In the genomic region with DNA sequence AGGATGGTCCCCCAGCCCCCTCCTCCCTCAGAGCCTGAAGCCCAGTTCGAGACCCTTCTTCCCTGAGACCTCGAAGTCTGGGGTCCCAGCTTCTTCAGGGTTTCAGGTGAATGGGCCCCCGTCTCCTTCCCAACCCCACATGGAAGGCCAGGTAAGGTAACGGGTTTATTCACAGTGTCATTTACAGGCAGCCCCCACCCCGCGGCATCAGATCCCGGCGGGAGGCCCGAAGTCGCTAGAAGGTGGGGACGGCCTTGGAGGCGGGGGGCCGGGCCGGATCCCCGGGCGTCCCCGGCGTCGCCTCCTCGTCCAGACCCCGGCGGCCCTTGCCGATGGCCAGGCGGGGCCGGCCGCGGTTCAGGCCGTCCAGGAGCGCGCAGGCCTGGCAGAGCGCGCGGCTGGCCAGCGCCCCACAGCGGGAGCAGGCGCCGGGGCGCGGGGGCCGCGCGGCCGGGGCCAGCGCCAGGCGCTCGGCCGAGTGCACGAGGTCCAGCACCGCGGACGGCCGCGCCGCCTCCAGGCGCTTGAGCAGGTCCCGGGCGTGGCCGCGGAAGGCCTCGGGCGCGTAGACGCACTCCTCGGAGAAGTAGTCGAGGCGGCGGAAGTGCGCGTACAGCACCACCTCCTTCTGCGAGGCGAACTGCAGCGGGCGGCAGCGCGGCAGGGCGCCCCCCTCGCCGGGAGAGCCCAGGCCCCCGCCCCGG, we compare ENCODE assay signal across 1 cellular context.
TF ChIP-seq lines count a peak whose summit lies in the region.

No MANE protein-coding gene starts in this region.

TF ChIP-seq in GM23338, 12 proteins besides CTCF, POLR2A, EP300 and RAD21 (continued from another document):
- TF ChIP-seq, protein P1, sequence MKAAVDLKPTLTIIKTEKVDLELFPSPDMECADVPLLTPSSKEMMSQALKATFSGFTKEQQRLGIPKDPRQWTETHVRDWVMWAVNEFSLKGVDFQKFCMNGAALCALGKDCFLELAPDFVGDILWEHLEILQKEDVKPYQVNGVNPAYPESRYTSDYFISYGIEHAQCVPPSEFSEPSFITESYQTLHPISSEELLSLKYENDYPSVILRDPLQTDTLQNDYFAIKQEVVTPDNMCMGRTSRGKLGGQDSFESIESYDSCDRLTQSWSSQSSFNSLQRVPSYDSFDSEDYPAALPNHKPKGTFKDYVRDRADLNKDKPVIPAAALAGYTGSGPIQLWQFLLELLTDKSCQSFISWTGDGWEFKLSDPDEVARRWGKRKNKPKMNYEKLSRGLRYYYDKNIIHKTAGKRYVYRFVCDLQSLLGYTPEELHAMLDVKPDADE (IDR thresholded peaks at IDR 0.05), result no peak
- TF ChIP-seq CREB1 (CRISPR knock-in tag; IDR thresholded peaks at IDR 0.05; ENCODE audit: low read depth) (no peak), EZH2 (IDR thresholded peaks at IDR 0.05; ENCODE audit: low read depth, unreplicated experiment) (no peak), ZNF114 (CRISPR knock-in tag; IDR thresholded peaks at IDR 0.05) (no peak), ZNF331 (CRISPR knock-in tag; IDR thresholded peaks at IDR 0.05; ENCODE audit: low read depth) (no peak), NANOG (IDR thresholded peaks at IDR 0.05; ENCODE audit: borderline replicate concordance) (no peak), JUNB (IDR thresholded peaks at IDR 0.05; ENCODE audit: unreplicated experiment) (no peak), STAT1 (IDR thresholded peaks at IDR 0.05; ENCODE audit: unreplicated experiment) (no peak)
- TF ChIP-seq, protein P2, sequence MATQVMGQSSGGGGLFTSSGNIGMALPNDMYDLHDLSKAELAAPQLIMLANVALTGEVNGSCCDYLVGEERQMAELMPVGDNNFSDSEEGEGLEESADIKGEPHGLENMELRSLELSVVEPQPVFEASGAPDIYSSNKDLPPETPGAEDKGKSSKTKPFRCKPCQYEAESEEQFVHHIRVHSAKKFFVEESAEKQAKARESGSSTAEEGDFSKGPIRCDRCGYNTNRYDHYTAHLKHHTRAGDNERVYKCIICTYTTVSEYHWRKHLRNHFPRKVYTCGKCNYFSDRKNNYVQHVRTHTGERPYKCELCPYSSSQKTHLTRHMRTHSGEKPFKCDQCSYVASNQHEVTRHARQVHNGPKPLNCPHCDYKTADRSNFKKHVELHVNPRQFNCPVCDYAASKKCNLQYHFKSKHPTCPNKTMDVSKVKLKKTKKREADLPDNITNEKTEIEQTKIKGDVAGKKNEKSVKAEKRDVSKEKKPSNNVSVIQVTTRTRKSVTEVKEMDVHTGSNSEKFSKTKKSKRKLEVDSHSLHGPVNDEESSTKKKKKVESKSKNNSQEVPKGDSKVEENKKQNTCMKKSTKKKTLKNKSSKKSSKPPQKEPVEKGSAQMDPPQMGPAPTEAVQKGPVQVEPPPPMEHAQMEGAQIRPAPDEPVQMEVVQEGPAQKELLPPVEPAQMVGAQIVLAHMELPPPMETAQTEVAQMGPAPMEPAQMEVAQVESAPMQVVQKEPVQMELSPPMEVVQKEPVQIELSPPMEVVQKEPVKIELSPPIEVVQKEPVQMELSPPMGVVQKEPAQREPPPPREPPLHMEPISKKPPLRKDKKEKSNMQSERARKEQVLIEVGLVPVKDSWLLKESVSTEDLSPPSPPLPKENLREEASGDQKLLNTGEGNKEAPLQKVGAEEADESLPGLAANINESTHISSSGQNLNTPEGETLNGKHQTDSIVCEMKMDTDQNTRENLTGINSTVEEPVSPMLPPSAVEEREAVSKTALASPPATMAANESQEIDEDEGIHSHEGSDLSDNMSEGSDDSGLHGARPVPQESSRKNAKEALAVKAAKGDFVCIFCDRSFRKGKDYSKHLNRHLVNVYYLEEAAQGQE (IDR thresholded peaks at IDR 0.05; ENCODE audit: unreplicated experiment), result no peak
- TF ChIP-seq, protein P3, sequence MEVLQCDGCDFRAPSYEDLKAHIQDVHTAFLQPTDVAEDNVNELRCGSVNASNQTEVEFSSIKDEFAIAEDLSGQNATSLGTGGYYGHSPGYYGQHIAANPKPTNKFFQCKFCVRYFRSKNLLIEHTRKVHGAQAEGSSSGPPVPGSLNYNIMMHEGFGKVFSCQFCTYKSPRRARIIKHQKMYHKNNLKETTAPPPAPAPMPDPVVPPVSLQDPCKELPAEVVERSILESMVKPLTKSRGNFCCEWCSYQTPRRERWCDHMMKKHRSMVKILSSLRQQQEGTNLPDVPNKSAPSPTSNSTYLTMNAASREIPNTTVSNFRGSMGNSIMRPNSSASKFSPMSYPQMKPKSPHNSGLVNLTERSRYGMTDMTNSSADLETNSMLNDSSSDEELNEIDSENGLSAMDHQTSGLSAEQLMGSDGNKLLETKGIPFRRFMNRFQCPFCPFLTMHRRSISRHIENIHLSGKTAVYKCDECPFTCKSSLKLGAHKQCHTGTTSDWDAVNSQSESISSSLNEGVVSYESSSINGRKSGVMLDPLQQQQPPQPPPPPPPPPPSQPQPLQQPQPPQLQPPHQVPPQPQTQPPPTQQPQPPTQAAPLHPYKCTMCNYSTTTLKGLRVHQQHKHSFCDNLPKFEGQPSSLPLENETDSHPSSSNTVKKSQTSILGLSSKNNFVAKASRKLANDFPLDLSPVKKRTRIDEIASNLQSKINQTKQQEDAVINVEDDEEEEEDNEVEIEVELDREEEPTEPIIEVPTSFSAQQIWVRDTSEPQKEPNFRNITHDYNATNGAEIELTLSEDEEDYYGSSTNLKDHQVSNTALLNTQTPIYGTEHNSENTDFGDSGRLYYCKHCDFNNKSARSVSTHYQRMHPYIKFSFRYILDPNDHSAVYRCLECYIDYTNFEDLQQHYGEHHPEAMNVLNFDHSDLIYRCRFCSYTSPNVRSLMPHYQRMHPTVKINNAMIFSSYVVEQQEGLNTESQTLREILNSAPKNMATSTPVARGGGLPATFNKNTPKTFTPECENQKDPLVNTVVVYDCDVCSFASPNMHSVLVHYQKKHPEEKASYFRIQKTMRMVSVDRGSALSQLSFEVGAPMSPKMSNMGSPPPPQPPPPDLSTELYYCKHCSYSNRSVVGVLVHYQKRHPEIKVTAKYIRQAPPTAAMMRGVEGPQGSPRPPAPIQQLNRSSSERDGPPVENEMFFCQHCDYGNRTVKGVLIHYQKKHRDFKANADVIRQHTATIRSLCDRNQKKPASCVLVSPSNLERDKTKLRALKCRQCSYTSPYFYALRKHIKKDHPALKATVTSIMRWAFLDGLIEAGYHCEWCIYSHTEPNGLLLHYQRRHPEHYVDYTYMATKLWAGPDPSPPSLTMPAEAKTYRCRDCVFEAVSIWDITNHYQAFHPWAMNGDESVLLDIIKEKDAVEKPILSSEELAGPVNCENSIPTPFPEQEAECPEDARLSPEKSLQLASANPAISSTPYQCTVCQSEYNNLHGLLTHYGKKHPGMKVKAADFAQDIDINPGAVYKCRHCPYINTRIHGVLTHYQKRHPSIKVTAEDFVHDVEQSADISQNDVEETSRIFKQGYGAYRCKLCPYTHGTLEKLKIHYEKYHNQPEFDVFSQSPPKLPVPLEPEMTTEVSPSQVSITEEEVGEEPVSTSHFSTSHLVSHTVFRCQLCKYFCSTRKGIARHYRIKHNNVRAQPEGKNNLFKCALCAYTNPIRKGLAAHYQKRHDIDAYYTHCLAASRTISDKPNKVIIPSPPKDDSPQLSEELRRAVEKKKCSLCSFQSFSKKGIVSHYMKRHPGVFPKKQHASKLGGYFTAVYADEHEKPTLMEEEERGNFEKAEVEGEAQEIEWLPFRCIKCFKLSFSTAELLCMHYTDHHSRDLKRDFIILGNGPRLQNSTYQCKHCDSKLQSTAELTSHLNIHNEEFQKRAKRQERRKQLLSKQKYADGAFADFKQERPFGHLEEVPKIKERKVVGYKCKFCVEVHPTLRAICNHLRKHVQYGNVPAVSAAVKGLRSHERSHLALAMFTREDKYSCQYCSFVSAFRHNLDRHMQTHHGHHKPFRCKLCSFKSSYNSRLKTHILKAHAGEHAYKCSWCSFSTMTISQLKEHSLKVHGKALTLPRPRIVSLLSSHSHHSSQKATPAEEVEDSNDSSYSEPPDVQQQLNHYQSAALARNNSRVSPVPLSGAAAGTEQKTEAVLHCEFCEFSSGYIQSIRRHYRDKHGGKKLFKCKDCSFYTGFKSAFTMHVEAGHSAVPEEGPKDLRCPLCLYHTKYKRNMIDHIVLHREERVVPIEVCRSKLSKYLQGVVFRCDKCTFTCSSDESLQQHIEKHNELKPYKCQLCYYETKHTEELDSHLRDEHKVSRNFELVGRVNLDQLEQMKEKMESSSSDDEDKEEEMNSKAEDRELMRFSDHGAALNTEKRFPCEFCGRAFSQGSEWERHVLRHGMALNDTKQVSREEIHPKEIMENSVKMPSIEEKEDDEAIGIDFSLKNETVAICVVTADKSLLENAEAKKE (CRISPR knock-in tag; IDR thresholded peaks at IDR 0.05), result no peak
